ENCODE assay signal across 29 cellular contexts in genomic region chr2:171883275-171883893, GRCh38. TPM values are rescaled to one million over a fixed set of nuclear protein-coding genes. Genes with fewer than 3 reads are reported as not detected.
DNase-seq lines count a peak whose midpoint lies in the region; ATAC-seq and TF ChIP-seq lines count a peak whose summit lies in the region.
"Had no signal": no experiment of that assay in that cellular context is flagged by ENCODE, and none has a peak within 500 bp of the region (broad histone marks: within the 10 kb centered on the region; RNA-seq: fewer than 3 reads in every experiment).

No MANE protein-coding gene starts in this region.

- DNase-seq in T-helper 2 cell treated with Interferon-gamma antibody and Interleukin-4, amounts not matched to agents 5 μg/mL and 100 μg/mL, for 36 hours (ENCODE audit: low spot score): no peak
- no peak for DNase-seq in T-helper 2 cell
- no peak for DNase-seq in HCT116 (ENCODE audit: low read depth, low spot score)
- DNase-seq in cerebellar cortex (ENCODE audit: low spot score): peak; percentile 30
- no peak for DNase-seq in gastrocnemius medialis
- DNase-seq in OCI-LY7 (ENCODE audit: low spot score): no peak
- DNase-seq in kidney glomerular epithelial cell (lab: John Stamatoyannopoulos, UW): no peak
- DNase-seq: ACHN; activated CD4-positive, alpha-beta memory T cell treated with anti-CD3 and anti-CD28 coated beads, Interleukin-2, amount 10 ng/mL, durations not matched to agents 7 days and 5 days; activated effector memory CD4-positive, alpha-beta T cell treated with Interleukin-2 at 50 U/mL for 16 hours; activated naive CD8-positive, alpha-beta T cell treated with anti-CD3 and anti-CD28 coated beads for 36 hours; cerebellar nuclear complex; COR-L47; DND-41; H9; midbrain; naive thymus-derived CD8-positive, alpha-beta T cell; NCI-H1092 treated with DMSO at 0.1 percent for 48 hours; NCI-H1930; NCI-H524 treated with DMSO at 0.1 percent for 48 hours; Right ventricle myocardium superior; stimulated activated CD4-positive, alpha-beta T cell treated with anti-CD3 and anti-CD28 coated beads, Interleukin-1b, Interleukin-23, amount 100 ng/mL, for 48 hours; upper lobe of left lung had no signal

- peak overlapping the region; percentile 6 for H3K27ac Mint-ChIP-seq in T-helper 2 cell treated with Interferon-gamma antibody and Interleukin-4, amounts not matched to agents 5 μg/mL and 100 μg/mL, for 36 hours
- H3K27ac Mint-ChIP-seq: activated CD4-positive, alpha-beta memory T cell treated with anti-CD3 and anti-CD28 coated beads, Interleukin-2, amount 10 ng/mL, durations not matched to agents 7 days and 5 days; activated naive CD8-positive, alpha-beta T cell treated with anti-CD3 and anti-CD28 coated beads for 36 hours had no signal

- intact Hi-C loops in HCT116 (cut with micrococcal nuclease) (no loop called here), gastrocnemius medialis (cut with DNase I; ENCODE audit: low total_unique reads) (no loop called here), OCI-LY7 (cut with micrococcal nuclease; ENCODE audit: unreplicated experiment) (no loop called here)

- RAD21 ChIA-PET in HCT116 (lab: Charles Lee; ENCODE audit: low non-redundant PET in 1 of 2, low total read pairs in 2 of 2, uncharacterized antibody in 2 of 2, unreplicated experiment in 2 of 2): no interaction called here

- TF ChIP-seq POLR2A in HCT116 (IDR thresholded peaks at IDR 0.05; ENCODE audit: borderline replicate concordance, extremely low read depth, insufficient read depth, insufficient read length) (no peak), gastrocnemius medialis (IDR thresholded peaks at IDR 0.05) (no peak)

- POLR2A ChIA-PET in HCT116 (lab: Charles Lee) (interaction anchor here (0.9 kb wide), 1 partner anchor 9 kb away, joined by 6 read pairs; no protein-coding TSS in a partner anchor), OCI-LY7 (lab: Charles Lee) (interaction anchor here (0.5 to 4.4 kb wide), 5 partner anchors 9 to 67 kb away, joined by 3 to 24 read pairs (median 3); partner anchors contain the start of gene SLC25A12)

- H3K4me1 Mint-ChIP-seq in T-helper 2 cell treated with Interferon-gamma antibody and Interleukin-4, amounts not matched to agents 5 μg/mL and 100 μg/mL, for 36 hours (ENCODE audit: low read depth): peaks cover 36% of the 10 kb centered on the region
- H3K4me1 Mint-ChIP-seq: H9 had no signal

- H3K4me1 ChIP-seq in HCT116 (ENCODE audit: control insufficient read depth in 1 of 2, insufficient read depth in 2 of 2, low read length in 2 of 2) (no peaks in the 10 kb centered on the region), gastrocnemius medialis (peaks cover 43 to 44% of the 10 kb centered on the region in 2 donors), OCI-LY7 (ENCODE audit: insufficient read depth, low read length, poor library complexity, severe bottlenecking) (no peaks in the 10 kb centered on the region)
- H3K4me1 ChIP-seq: BLaER1 had no signal

- no peaks in the 10 kb centered on the region for H3K9me3 Mint-ChIP-seq in T-helper 2 cell treated with Interferon-gamma antibody and Interleukin-4, amounts not matched to agents 5 μg/mL and 100 μg/mL, for 36 hours
- H3K9me3 Mint-ChIP-seq: activated CD4-positive, alpha-beta memory T cell treated with anti-CD3 and anti-CD28 coated beads, Interleukin-2, amount 10 ng/mL, durations not matched to agents 7 days and 5 days; activated naive CD8-positive, alpha-beta T cell treated with anti-CD3 and anti-CD28 coated beads for 36 hours; H9; naive thymus-derived CD8-positive, alpha-beta T cell had no signal

- no peak overlapping the region for H2AFZ ChIP-seq in HCT116 (ENCODE audit: low read depth, low read length, poor library complexity, severe bottlenecking)
- H2AFZ ChIP-seq in OCI-LY7 (ENCODE audit: low read length): no peak overlapping the region
- H2AFZ ChIP-seq: hepatocyte had no signal

- no peak overlapping the region for H3K4me3 ChIP-seq in HCT116 (replicated peaks in 1 of 2; ENCODE audit: low read depth in 1 of 2, low read length in 2 of 2)
- H3K4me3 ChIP-seq in gastrocnemius medialis: no peak overlapping the region
- H3K4me3 ChIP-seq in OCI-LY7 (ENCODE audit: low read depth, low read length, poor library complexity, severe bottlenecking): no peak overlapping the region
- H3K4me3 ChIP-seq: BLaER1, hepatocyte, skin epidermis, upper lobe of left lung had no signal

- in situ Hi-C loops in gastrocnemius medialis (cut with MboI; ENCODE audit: low sequenced_read_pairs in 4 of 4): no loop called here

- TF ChIP-seq CTCF in HCT116 (IDR thresholded peaks at IDR 0.05 in 2 of 3, conservative IDR thresholded peaks at IDR 0.05 in 1 of 3; ENCODE audit: borderline replicate concordance in 1 of 3, insufficient read depth in 1 of 3, low read depth in 2 of 3, low read length in 2 of 3) (no peak), gastrocnemius medialis (IDR thresholded peaks at IDR 0.05 in 4 of 5, conservative IDR thresholded peaks at IDR 0.05 in 1 of 5) (no peak), OCI-LY7 (conservative IDR thresholded peaks at IDR 0.05; ENCODE audit: low read length) (no peak)

- CTCF ChIA-PET in HCT116 (lab: Charles Lee): interaction anchor here (1.1 kb wide), 1 partner anchor 179 kb away, joined by 3 read pairs; no protein-coding TSS in a partner anchor
- CTCF ChIA-PET in OCI-LY7 (lab: Charles Lee; ENCODE audit: unreplicated experiment): no interaction called here

- no peaks in the 10 kb centered on the region for H3K27me3 Mint-ChIP-seq in T-helper 2 cell treated with Interferon-gamma antibody and Interleukin-4, amounts not matched to agents 5 μg/mL and 100 μg/mL, for 36 hours (ENCODE audit: low read depth)
- H3K27me3 Mint-ChIP-seq: activated CD4-positive, alpha-beta memory T cell treated with anti-CD3 and anti-CD28 coated beads, Interleukin-2, amount 10 ng/mL, durations not matched to agents 7 days and 5 days; activated naive CD8-positive, alpha-beta T cell treated with anti-CD3 and anti-CD28 coated beads for 36 hours; naive thymus-derived CD8-positive, alpha-beta T cell had no signal

- no peaks in the 10 kb centered on the region for H3K36me3 ChIP-seq in HCT116 (ENCODE audit: control insufficient read depth in 1 of 2, insufficient read depth in 2 of 2, low read length in 2 of 2)
- H3K36me3 ChIP-seq in gastrocnemius medialis: peaks cover 0 to 4% of the 10 kb centered on the region in 2 donors
- H3K36me3 ChIP-seq in OCI-LY7 (ENCODE audit: insufficient read depth, low read length): peaks cover 45% of the 10 kb centered on the region
- H3K36me3 ChIP-seq: upper lobe of left lung had no signal

- no peak for TF ChIP-seq RAD21 in HCT116 (IDR thresholded peaks at IDR 0.05; ENCODE audit: low read depth)

- no peak overlapping the region for H3K27ac ChIP-seq in HCT116 (ENCODE audit: low read depth, low read length)
- peak overlapping the region; percentile 85 to 93 (median 89) for H3K27ac ChIP-seq in gastrocnemius medialis
- no peak overlapping the region for H3K27ac ChIP-seq in OCI-LY7 (ENCODE audit: low read depth, low read length, poor library complexity, severe bottlenecking)
- H3K27ac ChIP-seq: BLaER1, epithelial cell of prostate, hepatocyte, skin epidermis, upper lobe of left lung had no signal

- H4K20me1 ChIP-seq in HCT116 (ENCODE audit: insufficient read depth) (no peaks in the 10 kb centered on the region), OCI-LY7 (ENCODE audit: insufficient read depth, low read length) (peaks cover 9% of the 10 kb centered on the region; the same call in 1 of the 2 replicates)
- H4K20me1 ChIP-seq: BLaER1 had no signal

- BruUV-seq in HCT116 (replicated peaks; lab: Mats Ljungman, UMichigan): no TSS peak
- BruUV-seq in OCI-LY7 (replicated peaks; lab: Mats Ljungman, UMichigan): no TSS peak

- H3K27me3 ChIP-seq in HCT116 (ENCODE audit: insufficient read depth, low read length): no peaks in the 10 kb centered on the region
- H3K27me3 ChIP-seq in gastrocnemius medialis: no peaks in the 10 kb centered on the region
- H3K27me3 ChIP-seq: BLaER1, hepatocyte, upper lobe of left lung had no signal

- H3K9me3 ChIP-seq in HCT116 (ENCODE audit: control insufficient read depth in 1 of 2, insufficient read depth in 1 of 2, low read depth in 1 of 2, low read length in 2 of 2): no peaks in the 10 kb centered on the region
- no peaks in the 10 kb centered on the region for H3K9me3 ChIP-seq in gastrocnemius medialis
- no peaks in the 10 kb centered on the region for H3K9me3 ChIP-seq in OCI-LY7 (ENCODE audit: low read length)
- H3K9me3 ChIP-seq: BLaER1, upper lobe of left lung had no signal

- peaks cover 15% of the 10 kb centered on the region for H3K36me3 Mint-ChIP-seq in T-helper 2 cell treated with Interferon-gamma antibody and Interleukin-4, amounts not matched to agents 5 μg/mL and 100 μg/mL, for 36 hours (ENCODE audit: low read depth)

- H3K4me2 ChIP-seq in HCT116 (ENCODE audit: low read length) (no peak overlapping the region), OCI-LY7 (ENCODE audit: low read length) (no peak overlapping the region)
- H3K4me2 ChIP-seq: BLaER1, hepatocyte had no signal

- no peak overlapping the region for H3K9ac ChIP-seq in HCT116 (ENCODE audit: low read length)
- H3K9ac ChIP-seq: BLaER1 had no signal

- H3K9me2 ChIP-seq in HCT116 (ENCODE audit: insufficient read depth) (no peaks in the 10 kb centered on the region), OCI-LY7 (ENCODE audit: insufficient read depth, low read length) (no peaks in the 10 kb centered on the region)

- peak; percentile 40; the same call in 1 of the 2 replicates for ATAC-seq in HCT116
- ATAC-seq in gastrocnemius medialis: no peak
- ATAC-seq in GM21529 (IDR thresholded peaks at IDR 0.05; ENCODE audit: unreplicated experiment): no peak
- ATAC-seq: left lobe of liver; naive thymus-derived CD8-positive, alpha-beta T cell had no signal

- H3K79me2 ChIP-seq in HCT116 (ENCODE audit: insufficient read depth, low read length) (0 out of 2 replicates have a peak, but pooled peaks cover 10% of the 10 kb centered on the region), OCI-LY7 (ENCODE audit: insufficient read depth, low read depth, low read length) (peaks cover 32% of the 10 kb centered on the region)
- H3K79me2 ChIP-seq: hepatocyte had no signal

- H3K4me3 Mint-ChIP-seq in T-helper 2 cell treated with Interferon-gamma antibody and Interleukin-4, amounts not matched to agents 5 μg/mL and 100 μg/mL, for 36 hours: no peak overlapping the region
- H3K4me3 Mint-ChIP-seq: activated CD4-positive, alpha-beta memory T cell treated with anti-CD3 and anti-CD28 coated beads, Interleukin-2, amount 10 ng/mL, durations not matched to agents 7 days and 5 days; activated naive CD8-positive, alpha-beta T cell treated with anti-CD3 and anti-CD28 coated beads for 36 hours; H9 had no signal

TF ChIP-seq in HCT116, 20 proteins besides CTCF, POLR2A, EP300 and RAD21 (continues in another document):
- TF ChIP-seq EZH2 (IDR thresholded peaks at IDR 0.05): no peak
- TF ChIP-seq ZNF274 (IDR thresholded peaks at IDR 0.05; ENCODE audit: low read depth, low read length): no peak

RNA-seq across cellular contexts. Expression of gene SLC25A12, which starts 10.7 kb away (rescaled TPM):
- total RNA-seq in HCT116 (2021; ENCODE audit: unreplicated experiment) (16.0 TPM), gastrocnemius medialis (10 to 100 TPM; 54.2 to 91.3 (median 79.0) TPM), OCI-LY7 (2022) (29.7 and 32.3 TPM in 2 replicates)
- polyA plus RNA-seq in HCT116 (2012): 5.4 and 7.8 TPM in 2 replicates
- 21.0 and 28.1 TPM in 2 replicates for total RNA-seq in OCI-LY7 (2014; rRNA removed; shearing (Covaris generic))

RNA-seq across cellular contexts. Expression of gene HAT1, which starts 38.9 kb away (rescaled TPM):
- total RNA-seq in HCT116 (2021; ENCODE audit: unreplicated experiment): 72.6 TPM
- polyA plus RNA-seq in HCT116 (2012): 19.8 and 28.9 TPM in 2 replicates
- total RNA-seq in gastrocnemius medialis: 10 to 100 TPM; 30.6 to 61.9 (median 50.0) TPM
- total RNA-seq in OCI-LY7 (2014; rRNA removed; shearing (Covaris generic)): 68.6 and 77.5 TPM in 2 replicates
- 92.6 and 96.5 TPM in 2 replicates for total RNA-seq in OCI-LY7 (2022)

Comparison
In these comparisons a context has a peak if more than half of its experiments do, and no peak if none do; other contexts are left out.
1. H3K27ac ChIP-seq: peak in gastrocnemius medialis (4 of 4); none in HCT116 (single experiment) and OCI-LY7 (single experiment).